8 cellular contexts compared by ENCODE assay signal in the genomic region with DNA sequence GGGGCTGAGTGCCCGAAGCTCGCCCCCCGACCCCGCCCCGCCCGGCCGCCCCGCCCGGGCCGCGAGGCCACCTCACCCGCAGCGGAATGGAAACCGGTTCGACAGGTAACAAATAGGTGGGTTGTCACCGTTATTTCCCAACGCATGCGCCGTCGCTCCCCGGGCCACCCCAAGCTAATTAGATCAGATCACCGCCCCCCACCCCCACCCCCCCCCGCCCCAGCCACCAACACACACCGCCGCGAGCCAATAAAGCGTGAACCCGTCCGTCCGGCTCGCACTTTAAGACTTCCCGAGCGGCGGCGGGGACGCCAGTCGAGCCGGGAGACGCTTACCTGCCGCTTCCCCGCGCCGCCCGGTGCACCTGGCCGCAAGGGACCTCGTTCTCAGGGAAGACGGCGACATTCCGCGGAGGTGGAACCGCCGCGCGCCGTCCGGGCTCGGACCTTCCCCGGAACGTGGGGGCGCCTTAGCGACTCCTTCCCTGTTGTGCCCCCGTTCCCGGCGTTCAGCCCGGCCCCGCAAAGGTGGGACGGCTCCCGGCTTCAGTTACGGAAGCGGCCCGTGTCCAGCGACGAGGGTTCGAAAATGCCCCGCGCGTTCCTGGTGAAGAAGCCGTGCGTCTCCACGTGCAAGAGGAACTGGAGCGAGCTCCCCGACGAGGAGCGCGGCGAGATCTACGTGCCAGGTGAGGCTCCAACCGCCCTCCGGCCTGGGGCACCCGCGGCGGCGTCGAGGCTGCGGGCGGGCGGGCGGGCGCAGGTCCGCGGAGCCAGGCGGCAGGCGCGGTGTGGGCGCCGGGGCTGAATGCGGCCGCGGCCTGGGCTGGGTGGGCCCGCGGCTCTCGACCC. TPM values are rescaled to one million over a fixed set of nuclear protein-coding genes. Genes with fewer than 3 reads are reported as not detected.
DNase-seq lines count a peak whose midpoint lies in the region; ATAC-seq, FAIRE-seq and TF ChIP-seq lines count a peak whose summit lies in the region.

A gene (plus strand): TSS at position 278 of the 851 bp plus-strand sequence. CDS start 311 bp downstream, at position 589.

- peaks cover 61% of the 10 kb centered on the region for H3K27me3 Mint-ChIP-seq in WTC11 (ENCODE audit: low read depth)

- H3K4me3 Mint-ChIP-seq in WTC11, result peak within 1 kb of the TSS; percentile 91

- H3K9me3 ChIP-seq in heart left ventricle (no peaks in the 10 kb centered on the region), kidney (ENCODE audit: control insufficient read depth in 1 of 2, low read length in 2 of 2) (no peaks in the 10 kb centered on the region), thyroid gland (no peaks in the 10 kb centered on the region)

- no peak for ATAC-seq in heart left ventricle
- no peak for ATAC-seq in Right ventricle myocardium superior (ENCODE audit: poor library complexity)
- ATAC-seq in WTC11, result peak; percentile 8
- no peak for ATAC-seq in GM18505 (IDR thresholded peaks at IDR 0.05; ENCODE audit: unreplicated experiment)

- H3K9ac ChIP-seq in kidney (ENCODE audit: low read length in 2 of 2), result peak within 1 kb of the TSS; percentile 32 to 82

- 1 to 2% (median 1%) methylated on average over 42 to 112 of the region's 112 CpGs for WGBS in heart left ventricle, 4 donors
- WGBS in thyroid gland, 2 donors, result 0 to 1% methylated on average over 19 to 37 of the region's 112 CpGs

- no peak for TF ChIP-seq POLR2A in heart left ventricle (IDR thresholded peaks at IDR 0.05)
- TF ChIP-seq POLR2A in thyroid gland (IDR thresholded peaks at IDR 0.05), result peak in 1 of 2 donors; percentile 83
- TF ChIP-seq POLR2A in GM18505 (IDR thresholded peaks at IDR 0.05; ENCODE audit: borderline replicate concordance, extremely low read depth, insufficient read depth, insufficient read length), result no peak

- peaks cover 0 to 32% (median 14%) of the 10 kb centered on the region in 12 donors for H3K4me1 ChIP-seq in heart left ventricle
- peaks cover 7 to 34% of the 10 kb centered on the region in 2 donors for H3K4me1 ChIP-seq in kidney (ENCODE audit: control insufficient read depth in 1 of 2, insufficient read depth in 1 of 2, low read depth in 1 of 2, low read length in 2 of 2)
- peaks cover 30 to 42% of the 10 kb centered on the region in 2 donors for H3K4me1 ChIP-seq in thyroid gland

- POLR2A ChIA-PET in WTC11 (lab: Charles Lee) (interaction anchor here (0.5 to 1.8 kb wide), 2 partner anchors 53 to 73 kb away, joined by 6 read pairs; a partner anchor contains a TSS), HEK293T (lab: Yijun Ruan, JAX) (no interaction called here)

- H3K27ac ChIP-seq in heart left ventricle, result no peak within 1 kb of the TSS
- H3K27ac ChIP-seq in kidney (ENCODE audit: low read depth in 2 of 2, low read length in 2 of 2), result peak within 1 kb of the TSS; percentile 88 to 95
- peak within 1 kb of the TSS; percentile 61 to 75 (median 67) for H3K27ac ChIP-seq in thyroid gland

- H3K9me3 Mint-ChIP-seq in WTC11, result no peaks in the 10 kb centered on the region

- peaks cover 53% of the 10 kb centered on the region for H3K4me1 Mint-ChIP-seq in WTC11

- H3K36me3 ChIP-seq in heart left ventricle (no peaks in the 10 kb centered on the region), kidney (ENCODE audit: control insufficient read depth in 1 of 2, insufficient read depth in 2 of 2, low read length in 2 of 2) (no peaks in the 10 kb centered on the region), thyroid gland (no peaks in the 10 kb centered on the region)

- DNase-seq in heart left ventricle (peak in 1 of 5 donors; percentile 58), Right ventricle myocardium superior (no peak), WTC11 (ENCODE audit: low spot score) (peak; percentile 82), kidney (peak; percentile 92), thyroid gland (peak; percentile 92 to 94), SHP77 (lab: John Stamatoyannopoulos, UW) (no peak), HEK293T (ENCODE audit: extremely low spot score) (no peak)

- H3K36me3 Mint-ChIP-seq in WTC11, result no peaks in the 10 kb centered on the region

- peak within 1 kb of the TSS in 10 of 12 donors; percentile 5 to 44 (median 15) for H3K4me3 ChIP-seq in heart left ventricle
- H3K4me3 ChIP-seq in kidney (ENCODE audit: low read length in 2 of 2), result peak within 1 kb of the TSS; percentile 71 to 78
- peak within 1 kb of the TSS in 2 of 3 donors; percentile 33 to 37 for H3K4me3 ChIP-seq in thyroid gland (replicated peaks in 1 of 3)

- H3K27me3 ChIP-seq in heart left ventricle, result peaks cover 30 to 54% (median 39%) of the 10 kb centered on the region in 9 donors
- no peaks in the 10 kb centered on the region for H3K27me3 ChIP-seq in thyroid gland

- CTCF ChIA-PET in WTC11 (lab: Charles Lee), result interaction anchor here (0.6 to 8.5 kb wide), 11 partner anchors 7 to 196 kb away, joined by 3 to 151 read pairs (median 3); a partner anchor contains a TSS
- CTCF ChIA-PET in HEK293T (lab: Yijun Ruan, JAX), result no interaction called here

- TF ChIP-seq CTCF in heart left ventricle (IDR thresholded peaks at IDR 0.05), result no peak
- TF ChIP-seq CTCF in WTC11 (IDR thresholded peaks at IDR 0.05), result no peak
- TF ChIP-seq CTCF in kidney (IDR thresholded peaks at IDR 0.05; ENCODE audit: borderline replicate concordance, extremely low read depth, insufficient read depth), result no peak
- TF ChIP-seq CTCF in thyroid gland (IDR thresholded peaks at IDR 0.05), result no peak

- intact Hi-C loops in heart left ventricle (cut with DNase I), result no loop called here
- intact Hi-C loops in Right ventricle myocardium superior (cut with DNase I), result no loop called here
- intact Hi-C loops in kidney (cut with DNase I), result no loop called here
- intact Hi-C loops in thyroid gland (cut with DNase I), result no loop called here

- no peak for FAIRE-seq in kidney (lab: Jason Lieb, UNC)

- H3K27ac Mint-ChIP-seq in WTC11, result no peak within 1 kb of the TSS

TF ChIP-seq in WTC11, 78 proteins besides CTCF, POLR2A, EP300 and RAD21 (continues in another document):
- TF ChIP-seq, protein P1, sequence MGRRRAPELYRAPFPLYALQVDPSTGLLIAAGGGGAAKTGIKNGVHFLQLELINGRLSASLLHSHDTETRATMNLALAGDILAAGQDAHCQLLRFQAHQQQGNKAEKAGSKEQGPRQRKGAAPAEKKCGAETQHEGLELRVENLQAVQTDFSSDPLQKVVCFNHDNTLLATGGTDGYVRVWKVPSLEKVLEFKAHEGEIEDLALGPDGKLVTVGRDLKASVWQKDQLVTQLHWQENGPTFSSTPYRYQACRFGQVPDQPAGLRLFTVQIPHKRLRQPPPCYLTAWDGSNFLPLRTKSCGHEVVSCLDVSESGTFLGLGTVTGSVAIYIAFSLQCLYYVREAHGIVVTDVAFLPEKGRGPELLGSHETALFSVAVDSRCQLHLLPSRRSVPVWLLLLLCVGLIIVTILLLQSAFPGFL (CRISPR knock-in tag; IDR thresholded peaks at IDR 0.05; ENCODE audit: borderline replicate concordance), result no peak
- TF ChIP-seq ZNF423 (CRISPR knock-in tag; IDR thresholded peaks at IDR 0.05) (no peak), RELA (CRISPR knock-in tag; IDR thresholded peaks at IDR 0.05; ENCODE audit: borderline replicate concordance) (no peak), SMAD4 (CRISPR knock-in tag; IDR thresholded peaks at IDR 0.05) (no peak)
- TF ChIP-seq, protein P2, sequence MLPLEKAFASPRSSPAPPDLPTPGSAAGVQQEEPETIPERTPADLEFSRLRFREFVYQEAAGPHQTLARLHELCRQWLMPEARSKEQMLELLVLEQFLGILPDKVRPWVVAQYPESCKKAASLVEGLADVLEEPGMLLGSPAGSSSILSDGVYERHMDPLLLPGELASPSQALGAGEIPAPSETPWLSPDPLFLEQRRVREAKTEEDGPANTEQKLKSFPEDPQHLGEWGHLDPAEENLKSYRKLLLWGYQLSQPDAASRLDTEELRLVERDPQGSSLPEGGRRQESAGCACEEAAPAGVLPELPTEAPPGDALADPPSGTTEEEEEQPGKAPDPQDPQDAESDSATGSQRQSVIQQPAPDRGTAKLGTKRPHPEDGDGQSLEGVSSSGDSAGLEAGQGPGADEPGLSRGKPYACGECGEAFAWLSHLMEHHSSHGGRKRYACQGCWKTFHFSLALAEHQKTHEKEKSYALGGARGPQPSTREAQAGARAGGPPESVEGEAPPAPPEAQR (CRISPR knock-in tag; IDR thresholded peaks at IDR 0.05), result no peak

TF ChIP-seq in HEK293T, 16 proteins besides CTCF, POLR2A, EP300 and RAD21:
- TF ChIP-seq SUZ12 (IDR thresholded peaks at IDR 0.05) (no peak), SP1 (IDR thresholded peaks at IDR 0.05) (no peak)

RNA-seq across cellular contexts. Expression of the gene that starts here (rescaled TPM):
- total RNA-seq in heart left ventricle (not detected), Right ventricle myocardium superior (not detected), WTC11 (2021) (6.8 to 7.7 TPM (median 7.7 TPM) in 3 replicates), kidney (6.6 TPM), thyroid gland (1 to 10 TPM; 1.1 to 6.6 (median 5.2) TPM)
- polyA plus RNA-seq in heart left ventricle (not detected), kidney (ENCODE audit: insufficient read depth, low read depth, low replicate concordance) (6.7 TPM)

Comparison
In these comparisons a context has a peak if more than half of its experiments do, and no peak if none do; other contexts are left out.
1. DNase-seq: peak in WTC11 (single experiment), kidney (single experiment) and thyroid gland (2 of 2); none in Right ventricle myocardium superior (single experiment), SHP77 (0 of 2) and HEK293T (single experiment).
2. H3K27ac ChIP-seq: peak in kidney (2 of 2) and thyroid gland (3 of 3); none in heart left ventricle (0 of 12).
3. H3K4me3 ChIP-seq: peak in every context shown above with its lines; median percentile 74 in kidney; 35 in thyroid gland; 15 in heart left ventricle.